Comparison of ENCODE assay signal across 8 cellular contexts in the genomic region with DNA sequence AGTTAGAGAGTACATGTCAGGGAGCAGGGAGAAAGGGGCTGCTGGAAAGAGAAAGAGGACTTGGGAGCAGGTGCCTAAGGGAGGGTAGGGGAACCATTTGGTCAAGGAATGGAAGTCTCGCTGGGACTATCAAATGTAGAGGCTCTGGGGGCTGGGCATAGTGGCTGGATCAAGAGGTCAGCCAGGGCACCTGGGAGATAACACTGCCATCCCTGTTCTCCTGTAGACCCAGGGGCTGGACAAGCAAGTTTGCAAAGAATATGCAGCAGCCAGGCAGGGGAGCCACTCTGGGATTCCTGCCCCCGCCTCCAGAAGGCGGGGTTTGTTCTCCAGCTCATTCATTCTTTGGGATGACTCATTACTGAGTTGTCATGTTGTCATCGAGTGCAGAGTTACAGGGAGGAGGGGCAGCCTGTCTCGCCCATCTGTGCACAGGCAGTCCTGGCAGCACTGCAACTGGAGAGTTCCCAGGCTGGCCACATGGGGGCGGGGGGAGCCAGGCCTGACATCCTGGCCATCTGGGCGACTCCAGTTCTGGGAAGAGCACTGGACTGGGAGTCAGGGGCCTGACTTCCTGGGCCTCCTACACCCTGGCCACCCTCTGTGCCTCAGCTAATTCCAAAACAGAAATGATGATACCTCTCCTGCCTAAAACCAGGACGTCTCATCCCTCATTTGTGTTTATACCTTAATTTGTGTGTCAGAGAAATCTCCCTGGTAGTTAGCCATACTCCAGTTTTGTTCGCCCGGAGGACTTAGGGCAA. TPM values are rescaled to one million over a fixed set of nuclear protein-coding genes. Genes with fewer than 3 reads are reported as not detected.
DNase-seq lines count a peak whose midpoint lies in the region; TF ChIP-seq lines count a peak whose summit lies in the region.

No MANE protein-coding gene starts in this region.

- in situ Hi-C loops in HAP-1 (cut with MboI; ENCODE audit: low sequenced_read_pairs), result loop anchor here (10.0 kb wide), 1 partner anchor 223 kb away; no protein-coding TSS in a partner anchor

- H3K9me3 ChIP-seq in HAP-1 (no peaks in the 10 kb centered on the region), stomach (no peaks in the 10 kb centered on the region)

- DNase-seq in ELF-1 (ENCODE audit: low read depth, low spot score) (peak; percentile 98), HAP-1 (ENCODE audit: low spot score in 2 of 2) (peak; percentile 88 to 95), M059J (ENCODE audit: low read depth) (peak; percentile 99), RPMI8226 (peak; percentile 87), fibroblast of mammary gland (ENCODE audit: low read depth) (peak; percentile 97), neural crest cell (ENCODE audit: low read depth, low spot score) (peak; percentile 82), stomach (peak; percentile 88)
- DNase-seq in activated T-helper 1 cell treated with anti-CD3 and anti-CD28 coated beads, Interleukin-12 subunit alpha, Interleukin-12 subunit beta, Interleukin-2, Interleukin-4 antibody, amounts not matched to agents 30 ng/mL and 10 ng/mL and 1 ng/mL, durations not matched to agents 14 hours and 24 hours and 36 hours (ENCODE audit: low spot score), result peak; percentile 66

- H3K4me3 Mint-ChIP-seq in activated T-helper 1 cell treated with anti-CD3 and anti-CD28 coated beads, Interleukin-12 subunit alpha, Interleukin-12 subunit beta, Interleukin-2, Interleukin-4 antibody, amounts not matched to agents 30 ng/mL and 10 ng/mL and 1 ng/mL, durations not matched to agents 14 hours and 24 hours and 36 hours, result no peak overlapping the region
- peak overlapping the region; percentile 64 for H3K4me3 Mint-ChIP-seq in neural crest cell

- H3K27ac ChIP-seq in stomach, result no peak overlapping the region

- no peak overlapping the region for H3K4me3 ChIP-seq in HAP-1
- no peak overlapping the region for H3K4me3 ChIP-seq in fibroblast of mammary gland (ENCODE audit: control insufficient read depth, low read depth, low read length)
- H3K4me3 ChIP-seq in stomach, result no peak overlapping the region

- no peaks in the 10 kb centered on the region for H3K27me3 ChIP-seq in HAP-1 (ENCODE audit: low read depth)
- no peaks in the 10 kb centered on the region for H3K27me3 ChIP-seq in stomach

- H3K36me3 ChIP-seq in HAP-1 (replicated peaks), result no peaks in the 10 kb centered on the region
- H3K36me3 ChIP-seq in stomach, result no peaks in the 10 kb centered on the region

- peaks cover 3% of the 10 kb centered on the region; the same call in 1 of the 2 replicates for H3K4me1 ChIP-seq in HAP-1
- peaks cover 7 to 10% (median 10%) of the 10 kb centered on the region in 4 donors for H3K4me1 ChIP-seq in stomach

- peaks cover 1% of the 10 kb centered on the region for H3K27me3 Mint-ChIP-seq in activated T-helper 1 cell treated with anti-CD3 and anti-CD28 coated beads, Interleukin-12 subunit alpha, Interleukin-12 subunit beta, Interleukin-2, Interleukin-4 antibody, amounts not matched to agents 30 ng/mL and 10 ng/mL and 1 ng/mL, durations not matched to agents 14 hours and 24 hours and 36 hours (ENCODE audit: insufficient read depth)
- H3K27me3 Mint-ChIP-seq in neural crest cell (ENCODE audit: low read depth), result no peaks in the 10 kb centered on the region

- peak; percentile 90 for TF ChIP-seq CTCF in fibroblast of mammary gland (conservative IDR thresholded peaks at IDR 0.05; ENCODE audit: control insufficient read depth, insufficient read depth, low read depth, low read length)
- peak; percentile 96 for TF ChIP-seq CTCF in neural crest cell (conservative IDR thresholded peaks at IDR 0.05)
- TF ChIP-seq CTCF in stomach (IDR thresholded peaks at IDR 0.05), result peak in 5 of 7 experiments; percentile 87 to 97 (median 90)

- intact Hi-C loops in activated T-helper 1 cell treated with anti-CD3 and anti-CD28 coated beads, Interleukin-12 subunit alpha, Interleukin-12 subunit beta, Interleukin-2, Interleukin-4 antibody, amounts not matched to agents 30 ng/mL and 10 ng/mL and 1 ng/mL, durations not matched to agents 14 hours and 24 hours and 36 hours (cut with micrococcal nuclease), result loop anchor here (1.0 to 10.0 kb wide), 6 partner anchors 28 to 703 kb away; a partner anchor contains a TSS
- intact Hi-C loops in stomach (cut with DNase I; ENCODE audit: low total_unique reads), result no loop called here

- no peaks in the 10 kb centered on the region for H3K36me3 Mint-ChIP-seq in activated T-helper 1 cell treated with anti-CD3 and anti-CD28 coated beads, Interleukin-12 subunit alpha, Interleukin-12 subunit beta, Interleukin-2, Interleukin-4 antibody, amounts not matched to agents 30 ng/mL and 10 ng/mL and 1 ng/mL, durations not matched to agents 14 hours and 24 hours and 36 hours (ENCODE audit: low read depth)
- no peaks in the 10 kb centered on the region for H3K36me3 Mint-ChIP-seq in neural crest cell (ENCODE audit: low read depth)

- 20 to 23% (median 22%) methylated on average over 8 to 10 of the region's 10 CpGs for WGBS in stomach, 5 donors

- TF ChIP-seq EP300 in stomach (IDR thresholded peaks at IDR 0.05), result no peak

- peaks cover 12% of the 10 kb centered on the region for H3K4me1 Mint-ChIP-seq in activated T-helper 1 cell treated with anti-CD3 and anti-CD28 coated beads, Interleukin-12 subunit alpha, Interleukin-12 subunit beta, Interleukin-2, Interleukin-4 antibody, amounts not matched to agents 30 ng/mL and 10 ng/mL and 1 ng/mL, durations not matched to agents 14 hours and 24 hours and 36 hours (ENCODE audit: low read depth)
- peaks cover 16% of the 10 kb centered on the region for H3K4me1 Mint-ChIP-seq in neural crest cell

- H3K27ac Mint-ChIP-seq in activated T-helper 1 cell treated with anti-CD3 and anti-CD28 coated beads, Interleukin-12 subunit alpha, Interleukin-12 subunit beta, Interleukin-2, Interleukin-4 antibody, amounts not matched to agents 30 ng/mL and 10 ng/mL and 1 ng/mL, durations not matched to agents 14 hours and 24 hours and 36 hours, result no peak overlapping the region
- peak overlapping the region; percentile 76 for H3K27ac Mint-ChIP-seq in neural crest cell (ENCODE audit: unreplicated experiment)

- H3K9me3 Mint-ChIP-seq in activated T-helper 1 cell treated with anti-CD3 and anti-CD28 coated beads, Interleukin-12 subunit alpha, Interleukin-12 subunit beta, Interleukin-2, Interleukin-4 antibody, amounts not matched to agents 30 ng/mL and 10 ng/mL and 1 ng/mL, durations not matched to agents 14 hours and 24 hours and 36 hours, result no peaks in the 10 kb centered on the region
- no peaks in the 10 kb centered on the region for H3K9me3 Mint-ChIP-seq in neural crest cell

- TF ChIP-seq POLR2A in stomach (IDR thresholded peaks at IDR 0.05), result no peak

RNA-seq across cellular contexts. Expression of a gene that starts 28.2 kb away (rescaled TPM):
- 17.6 and 36.2 TPM in 2 replicates for total RNA-seq in M059J (2014; rRNA removed; shearing (Covaris generic))
- 36.9 and 44.1 TPM in 2 replicates for total RNA-seq in activated T-helper 1 cell treated with anti-CD3 and anti-CD28 coated beads, Interleukin-12 subunit alpha, Interleukin-12 subunit beta, Interleukin-2, Interleukin-4 antibody, amounts not matched to agents 30 ng/mL and 10 ng/mL and 1 ng/mL, durations not matched to agents 14 hours and 24 hours and 36 hours
- 65.9 and 74.4 TPM in 2 replicates for total RNA-seq in neural crest cell
- 100 to 1,000 TPM in 1 of 5 donors, 10 to 100 TPM in 4; 35.1 to 164 (median 42.3) TPM for total RNA-seq in stomach
- polyA plus RNA-seq in stomach, result 10 to 100 TPM; 19.8 to 38.5 (median 32.9) TPM
